ENCODE assay signal across 10 cellular contexts in genomic region chr5:126947146-126948010, GRCh38.
DNase-seq lines count a peak whose midpoint lies in the region; ATAC-seq, FAIRE-seq and TF ChIP-seq lines count a peak whose summit lies in the region.
"Had no signal": no experiment of that assay in that cellular context is flagged by ENCODE, and none has a peak within 500 bp of the region (broad histone marks: within the 10 kb centered on the region; RNA-seq: fewer than 3 reads in every experiment).

No MANE protein-coding gene starts in this region.

- H3K4me2 ChIP-seq in GM12878 (ENCODE audit: control insufficient read depth, insufficient read depth), result no peak overlapping the region

- TF ChIP-seq POLR2A in GM12878 (IDR thresholded peaks at IDR 0.05; ENCODE audit: low read depth, low read length), result no peak

- no peak for FAIRE-seq in GM12878 (lab: Jason Lieb, UNC)

- no peak for TF ChIP-seq RAD21 in GM12878 (IDR thresholded peaks at IDR 0.05; ENCODE audit: insufficient read depth, low read depth, low read length)

- no peaks in the 10 kb centered on the region for H3K27me3 ChIP-seq in GM12878 (replicated peaks in 1 of 2; ENCODE audit: control insufficient read depth in 2 of 2, insufficient read depth in 2 of 2, low read length in 1 of 2)
- H3K27me3 ChIP-seq: sigmoid colon had no signal

- H4K20me1 ChIP-seq in GM12878 (ENCODE audit: control insufficient read depth, insufficient read depth), result no peaks in the 10 kb centered on the region

- no TSS peak for BruUV-seq in GM12878 (replicated peaks; lab: Mats Ljungman, UMichigan)

- SMC1A ChIA-PET in GM12878 (lab: Charles Lee; ENCODE audit: uncharacterized antibody, unreplicated experiment), result no interaction called here

- CTCF ChIA-PET in GM12878 (lab: Yijun Ruan, JAX), result no interaction called here

- no peak overlapping the region for H3K4me3 ChIP-seq in GM12878
- H3K4me3 ChIP-seq: sigmoid colon had no signal

- H3K27ac ChIP-seq in GM12878 (ENCODE audit: control insufficient read depth, insufficient read depth), result no peak overlapping the region
- H3K27ac ChIP-seq: sigmoid colon had no signal

- peak; percentile 77 for ATAC-seq in GM21367 (IDR thresholded peaks at IDR 0.05; ENCODE audit: unreplicated experiment)
- ATAC-seq in HG03095 (IDR thresholded peaks at IDR 0.05; ENCODE audit: unreplicated experiment), result peak; percentile 92
- peak; percentile 96 for ATAC-seq in GM12878

- peak overlapping the region; percentile 51 for H2AFZ ChIP-seq in GM12878 (ENCODE audit: control insufficient read depth, low read depth, low read length)

- RAD21 ChIA-PET in GM12878 (lab: Charles Lee; ENCODE audit: unreplicated experiment), result no interaction called here

- H3K36me3 ChIP-seq in GM12878 (ENCODE audit: control insufficient read depth in 2 of 2, insufficient read depth in 2 of 2, low read length in 1 of 2), result no peaks in the 10 kb centered on the region
- H3K36me3 ChIP-seq: sigmoid colon had no signal

- DNase-seq in NCI-H82 (lab: John Stamatoyannopoulos, UW) (peak; percentile 12), NCI-H82 treated with DMSO at 0.1 percent for 48 hours (lab: John Stamatoyannopoulos, UW; ENCODE audit: unreplicated experiment) (no peak), GM12878 (ENCODE audit: low read depth, low spot score) (no peak), kidney tubule cell (ENCODE audit: low spot score) (no peak), epidermal melanocyte (ENCODE audit: insufficient read length, low spot score) (no peak), NCI-H1930 (lab: John Stamatoyannopoulos, UW) (no peak)
- DNase-seq: activated effector memory CD4-positive, alpha-beta T cell treated with anti-CD3 and anti-CD28 coated beads, Interleukin-2, amount 50 U/mL, for 16 hours; sigmoid colon had no signal

- H3K9ac ChIP-seq in GM12878 (ENCODE audit: control insufficient read depth, insufficient read depth, low read length), result no peak overlapping the region

- H3K9me3 ChIP-seq in GM12878 (replicated peaks; ENCODE audit: control insufficient read depth, insufficient read depth, low read length), result no peaks in the 10 kb centered on the region; the same call in 2 of the 3 replicates
- H3K9me3 ChIP-seq: sigmoid colon had no signal

- no peak for TF ChIP-seq EP300 in GM12878 (IDR thresholded peaks at IDR 0.05; ENCODE audit: borderline replicate concordance in 1 of 2, control insufficient read depth in 1 of 2, low read depth in 2 of 2, low read length in 2 of 2)

- in situ Hi-C loops in GM12878 (cut with MboI), result no loop called here

- WGBS in GM12878 (ENCODE audit: insufficient coverage, insufficient replicate concordance, low lambda C conversion rate, missing lambda C conversion rate), result 77% methylated on average over 5 of the region's 5 CpGs

- POLR2A ChIA-PET in GM12878 (lab: Charles Lee), result no interaction called here

- TF ChIP-seq CTCF in GM12878 (IDR thresholded peaks at IDR 0.05 in 2 of 3, conservative IDR thresholded peaks at IDR 0.05 in 1 of 3; ENCODE audit: control insufficient read depth in 2 of 3, extremely low read depth in 1 of 3, insufficient read depth in 1 of 3, low read depth in 3 of 3, low read length in 3 of 3), result no peak

- intact Hi-C loops in GM12878 (cut with micrococcal nuclease; ENCODE audit: unreplicated experiment), result no loop called here

- no peaks in the 10 kb centered on the region for H3K79me2 ChIP-seq in GM12878 (ENCODE audit: control insufficient read depth, insufficient read depth, low read length)

- H3K4me1 ChIP-seq in GM12878 (ENCODE audit: control insufficient read depth, insufficient read depth, low read length), result peaks cover 4% of the 10 kb centered on the region; the same call in 1 of the 2 replicates
- H3K4me1 ChIP-seq: sigmoid colon had no signal

TF ChIP-seq in GM12878, 131 proteins besides CTCF, POLR2A, EP300 and RAD21:
- TF ChIP-seq CEBPZ (IDR thresholded peaks at IDR 0.05; ENCODE audit: low read depth, low read length) (no peak), KDM1A (IDR thresholded peaks at IDR 0.05; ENCODE audit: borderline replicate concordance) (no peak), SUPT20H (IDR thresholded peaks at IDR 0.05; ENCODE audit: borderline replicate concordance, control insufficient read depth, low read depth, low read length) (no peak), STAT3 (IDR thresholded peaks at IDR 0.05; ENCODE audit: low read depth, low read length) (no peak), USF2 (IDR thresholded peaks at IDR 0.05; ENCODE audit: borderline replicate concordance, low read depth, low read length) (peak; percentile 34), NBN (IDR thresholded peaks at IDR 0.05) (no peak), RAD51 (IDR thresholded peaks at IDR 0.05) (peak; percentile 71), USF1 (IDR thresholded peaks at IDR 0.05; ENCODE audit: borderline replicate concordance, extremely low read length, insufficient read depth, low read depth, low read length) (peak; percentile 12), ZBTB40 (IDR thresholded peaks at IDR 0.05; ENCODE audit: borderline replicate concordance) (0 out of 2 replicates have a peak, but pooled peaks have one; percentile 33)
TF ChIP-seq in GM12878: peak in this region for 4.
